8 cellular contexts compared by ENCODE assay signal in genomic region chr15:85177042-85177515, GRCh38.
DNase-seq lines count a peak whose midpoint lies in the region; ATAC-seq and TF ChIP-seq lines count a peak whose summit lies in the region.
"Not testable (repeated sequence)": the region's sequence is repeated elsewhere in the genome, so short reads cannot be mapped to it uniquely, and the experiment has no call there.

No MANE protein-coding gene starts in this region.

- CTCF ChIA-PET in AG04450 (lab: Charles Lee) = interaction anchor here (0.6 to 0.9 kb wide), 2 partner anchors 8 to 220 kb away, joined by 3 read pairs; no protein-coding TSS in a partner anchor

- DNase-seq in AG04450 (ENCODE audit: low read depth, low spot score) = peak; percentile 48
- peak; percentile 81 for DNase-seq in ELR (ENCODE audit: low read depth)
- DNase-seq in NCI-H146 (lab: John Stamatoyannopoulos, UW) = peak; percentile 7
- peak; percentile 96 for DNase-seq in RWPE2 (ENCODE audit: low spot score)
- DNase-seq in breast epithelium (ENCODE audit: low spot score in 2 of 2) = peak; percentile 59 to 86
- DNase-seq in fibroblast of the conjunctiva (ENCODE audit: low read depth) = peak; percentile 28
- not testable (repeated sequence) for DNase-seq in lung (ENCODE audit: low spot score)
- DNase-seq in retina = peak; percentile 54

- H3K9me3 ChIP-seq in AG04450 (ENCODE audit: control insufficient read depth, insufficient read depth, low read length) = peaks cover 14% of the 10 kb centered on the region
- H3K9me3 ChIP-seq in RWPE2 (ENCODE audit: severe bottlenecking); breast epithelium; lung (ENCODE audit: control insufficient read depth in 2 of 2, insufficient read depth in 1 of 2, low read length in 1 of 2): not testable (repeated sequence)

- not testable (repeated sequence) for TF ChIP-seq CTCF in AG04450 (IDR thresholded peaks at IDR 0.05; ENCODE audit: low read depth, low read length); RWPE2 (IDR thresholded peaks at IDR 0.05; ENCODE audit: poor library complexity, severe bottlenecking); breast epithelium (IDR thresholded peaks at IDR 0.05); lung (IDR thresholded peaks at IDR 0.05; ENCODE audit: control extremely low read depth, extremely low read depth)

- intact Hi-C loops in breast epithelium (cut with DNase I; ENCODE audit: low total_unique reads) = not testable (repeated sequence)

- 72 to 81% methylated on average over 8 of the region's 8 CpGs for WGBS in lung, 2 donors

- ATAC-seq in RWPE2 (ENCODE audit: low read depth) (peak; percentile 91), lung (ENCODE audit: insufficient read depth, low FRiP score) (peak; percentile 56)

- POLR2A ChIA-PET in AG04450 (lab: Yijun Ruan, JAX) = not testable (repeated sequence)

- not testable (repeated sequence) for H3K36me3 ChIP-seq in RWPE2 (ENCODE audit: low read depth); breast epithelium; lung (ENCODE audit: control insufficient read depth in 2 of 2, insufficient read depth in 2 of 2, low read length in 2 of 2)

- peaks cover 15% of the 10 kb centered on the region for H3K4me1 ChIP-seq in RWPE2 (ENCODE audit: insufficient read depth, poor library complexity, severe bottlenecking)
- H3K4me1 ChIP-seq in breast epithelium; lung (ENCODE audit: control insufficient read depth in 2 of 2, insufficient read depth in 2 of 2, low read length in 2 of 2): not testable (repeated sequence)

- not testable (repeated sequence) for H3K27me3 ChIP-seq in AG04450 (ENCODE audit: control insufficient read depth, insufficient read depth, low read length); RWPE2 (ENCODE audit: insufficient read depth, poor library complexity, severe bottlenecking); breast epithelium; lung (ENCODE audit: control insufficient read depth, insufficient read depth)

- H3K27ac ChIP-seq in AG04450 (ENCODE audit: low read depth, low read length) (peak overlapping the region; percentile 39), RWPE2 (ENCODE audit: poor library complexity, severe bottlenecking) (peak overlapping the region; percentile 28), breast epithelium (peak overlapping the region; percentile 67 to 68), lung (ENCODE audit: low read depth in 1 of 2, low read length in 1 of 2) (peak overlapping the region in 1 of 2 donors; percentile 31)

- not testable (repeated sequence) for H3K4me3 ChIP-seq in AG04450 (ENCODE audit: low read depth, low read length); RWPE2 (ENCODE audit: severe bottlenecking); breast epithelium; lung

- TF ChIP-seq POLR2A in breast epithelium (IDR thresholded peaks at IDR 0.05) = not testable (repeated sequence)
